ENCODE assay signal across 33 cellular contexts in genomic region chr12:78414071-78414470, GRCh38.
"Had no signal": no experiment of that assay in that cellular context is flagged by ENCODE, and none has a peak within 500 bp of the region (broad histone marks: within the 10 kb centered on the region; RNA-seq: fewer than 3 reads in every experiment).

No MANE protein-coding gene starts in this region.

- H3K27ac ChIP-seq: adrenal gland, ascending aorta, body of pancreas, brain microvascular endothelial cell, breast epithelium, cardiac muscle cell had no signal

- ATAC-seq: activated naive CD4-positive, alpha-beta T cell treated with anti-CD3 and anti-CD28 coated beads, Interleukin-2, amount 50 U/mL, for 72 hours; activated naive CD8-positive, alpha-beta T cell treated with anti-CD3 and anti-CD28 coated beads, Interleukin-2, amount 50 U/mL, for 24 hours; activated T-cell treated with anti-CD3 and anti-CD28 coated beads, Interleukin-2, amount 50 U/mL, for 4 hours; activated T-cell treated with anti-CD3 and anti-CD28 coated beads, Interleukin-2, amount 50 U/mL, for 72 hours; activated T-helper 17 cell treated with anti-CD3 and anti-CD28 coated beads, Interleukin-2, amount 50 U/mL, for 72 hours; body of pancreas had no signal

- FAIRE-seq: astrocyte, bronchial epithelial cell had no signal

- H3K4me3 ChIP-seq: adrenal gland, ascending aorta, body of pancreas, breast epithelium, cardiac muscle cell had no signal

- DNase-seq: activated effector memory CD4-positive, alpha-beta T cell treated with anti-CD3 and anti-CD28 coated beads, Interleukin-2, amount 50 U/mL, for 16 hours; activated effector memory CD4-positive, alpha-beta T cell treated with Interleukin-2 at 50 U/mL for 16 hours; activated gamma-delta T cell; activated gamma-delta T cell treated with Interleukin-2 at 50 U/mL for 16 hours; activated naive CD4-positive, alpha-beta T cell; activated naive CD4-positive, alpha-beta T cell treated with anti-CD3 and anti-CD28 coated beads for 36 hours; activated naive CD4-positive, alpha-beta T cell treated with anti-CD3 and anti-CD28 coated beads, Interleukin-2, amount 10 ng/mL, durations not matched to agents 7 days and 5 days; activated naive CD4-positive, alpha-beta T cell treated with anti-CD3 and anti-CD28 coated beads, Interleukin-2, amount 50 U/mL, for 16 hours; activated naive CD4-positive, alpha-beta T cell treated with Interleukin-2 at 50 U/mL for 16 hours; activated naive CD8-positive, alpha-beta T cell treated with anti-CD3 and anti-CD28 coated beads for 36 hours; activated naive CD8-positive, alpha-beta T cell treated with anti-CD3 and anti-CD28 coated beads, Interleukin-2, amount 10 ng/mL, durations not matched to agents 7 days and 5 days; activated naive CD8-positive, alpha-beta T cell treated with anti-CD3 and anti-CD28 coated beads, Interleukin-2, amount 50 U/mL, for 24 hours; activated T-cell treated with anti-CD3 and anti-CD28 coated beads, Interleukin-2, amount 50 U/mL, for 24 hours; activated T-cell treated with anti-CD3 and anti-CD28 coated beads, Interleukin-2, amount 50 U/mL, for 4 hours; activated T-cell treated with anti-CD3 and anti-CD28 coated beads, Interleukin-2, amount 50 U/mL, for 48 hours; activated T-cell treated with anti-CD3 and anti-CD28 coated beads, Interleukin-2, amount 50 U/mL, for 72 hours; adrenal gland; amniotic stem cell; amygdala; anterior cingulate cortex; aorta; body of pancreas; brain microvascular endothelial cell; caudate nucleus; central memory CD4-positive, alpha-beta T cell; cerebellar nuclear complex had no signal

- H3K9me3 ChIP-seq: adrenal gland, ascending aorta, body of pancreas, breast epithelium had no signal

- H3K4me1 ChIP-seq: adrenal gland, ascending aorta, body of pancreas, breast epithelium had no signal

- H3K36me3 ChIP-seq: adrenal gland, ascending aorta, brain microvascular endothelial cell, breast epithelium, cardiac muscle cell had no signal

- H3K27me3 ChIP-seq: adrenal gland, ascending aorta, body of pancreas, brain microvascular endothelial cell, breast epithelium, cardiac muscle cell had no signal
